29 cellular contexts compared by ENCODE assay signal in the genomic region with DNA sequence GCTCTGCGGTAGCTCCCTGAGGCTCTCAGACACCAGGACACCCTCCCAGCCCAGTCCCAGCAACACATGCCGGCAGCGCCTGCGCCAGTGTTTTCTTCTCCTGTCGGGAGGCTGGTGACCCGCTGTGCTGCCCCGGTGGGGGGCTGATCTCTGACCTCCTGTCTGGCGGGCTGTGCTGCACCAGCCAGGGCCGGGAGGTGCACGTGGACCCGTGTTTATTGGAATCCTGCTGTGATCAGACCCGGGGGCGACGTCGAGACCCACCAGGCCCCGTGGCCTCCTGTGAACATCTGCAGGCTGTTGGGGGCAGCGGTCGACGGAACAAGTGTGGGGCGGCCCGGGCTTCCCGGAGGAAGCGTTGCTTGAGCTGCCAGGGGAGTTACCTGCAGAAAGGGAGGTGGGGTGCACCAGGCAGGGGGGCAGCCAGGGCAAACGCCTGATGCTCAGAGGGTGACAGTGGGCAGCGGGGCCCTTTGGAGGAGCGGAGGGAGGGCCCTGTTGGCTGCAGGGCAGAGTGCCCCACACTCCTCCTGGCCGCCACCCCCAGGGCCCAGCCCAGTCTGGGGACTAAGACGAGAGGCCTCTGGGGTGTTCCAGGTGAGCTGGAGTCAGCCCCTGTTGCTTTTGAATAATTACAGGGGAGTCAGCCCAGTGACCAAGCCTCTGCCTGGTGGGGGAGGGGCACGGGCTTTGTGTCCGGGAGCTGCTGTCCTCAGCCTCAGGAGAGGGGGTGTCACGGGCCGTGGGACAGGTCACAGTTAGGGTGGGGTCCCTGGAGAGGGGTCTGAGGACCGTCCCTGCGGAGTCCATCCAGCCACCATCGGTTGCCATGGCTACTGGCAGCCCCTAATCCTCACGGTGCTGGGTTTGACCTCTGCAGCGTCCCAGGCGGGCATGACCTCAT. TPM values are rescaled to one million over a fixed set of nuclear protein-coding genes. Genes with fewer than 3 reads are reported as not detected.
DNase-seq lines count a peak whose midpoint lies in the region; ATAC-seq, FAIRE-seq and TF ChIP-seq lines count a peak whose summit lies in the region.
"Had no signal": no experiment of that assay in that cellular context is flagged by ENCODE, and none has a peak within 500 bp of the region (broad histone marks: within the 10 kb centered on the region; RNA-seq: fewer than 3 reads in every experiment).

No MANE protein-coding gene starts in this region.

- POLR2A ChIA-PET in H1 (lab: Charles Lee; ENCODE audit: partially characterized antibody) = interaction anchor here (0.6 kb wide), 1 partner anchor 89 kb away, joined by 4 read pairs; a partner anchor contains a TSS

- no peak overlapping the region for H2AFZ ChIP-seq in H1 (ENCODE audit: low read length)
- H2AFZ ChIP-seq in osteoblast (ENCODE audit: low read length) = no peak overlapping the region
- H2AFZ ChIP-seq: GM23248 had no signal

- peaks cover 7% of the 10 kb centered on the region; the same call in 1 of the 2 replicates for H3K23me2 ChIP-seq in H1 (ENCODE audit: low read depth, low read length)

- peaks cover 16% of the 10 kb centered on the region for H3K4me1 ChIP-seq in NT2/D1 (ENCODE audit: insufficient read depth, insufficient read length)
- H3K4me1 ChIP-seq in H1 (replicated peaks in 1 of 4; ENCODE audit: control insufficient read depth in 3 of 4, insufficient read depth in 4 of 4, low read length in 3 of 4) = peaks cover 0 to 22% (median 16%) of the 10 kb centered on the region in 4 experiments; a peak in 6 of 7 replicates
- H3K4me1 ChIP-seq in osteoblast (ENCODE audit: insufficient read depth, low read length) = no peaks in the 10 kb centered on the region

- H4K5ac ChIP-seq in H1 (ENCODE audit: insufficient read length, low read depth, low read length) = no peak overlapping the region

- no peak overlapping the region for H4K8ac ChIP-seq in H1 (ENCODE audit: extremely low read depth, insufficient read depth, low read length)

- 76% methylated on average over 29 of the region's 38 CpGs; no CpG with 5 or more reads in 1 of the 2 experiments for WGBS in H1 (ENCODE audit: extremely low coverage in 1 of 2, insufficient coverage in 1 of 2, insufficient read length in 1 of 2, insufficient replicate concordance in 2 of 2, low coverage in 1 of 2, low lambda C conversion rate in 2 of 2, missing lambda C conversion rate in 1 of 2), 2 experiments

- no peak for TF ChIP-seq RAD21 in H1 (IDR thresholded peaks at IDR 0.05 in 1 of 2, conservative IDR thresholded peaks at IDR 0.05 in 1 of 2; ENCODE audit: low read depth in 2 of 2, low read length in 2 of 2)

- no peak overlapping the region; the same call in 1 of the 2 replicates for H3K18ac ChIP-seq in H1 (ENCODE audit: extremely low read depth, low read length)

- H3K27ac ChIP-seq in H1 (ENCODE audit: low read depth, low read length) (no peak overlapping the region), osteoblast (ENCODE audit: low read depth, low read length) (no peak overlapping the region)
- H3K27ac ChIP-seq: BLaER1 treated with 17β-estradiol and CSF1 and Interleukin-3, amounts not matched to agents 10 nM and 100 nM; GM23248; SK-N-MC had no signal

- H2BK12ac ChIP-seq in H1 (ENCODE audit: low read depth, low read length) = 0 out of 2 replicates have a peak overlapping the region, but pooled peaks have one; percentile 43

- H2BK20ac ChIP-seq in H1 (ENCODE audit: low read length) = no peak overlapping the region

- H3K56ac ChIP-seq in H1 (replicated peaks; ENCODE audit: insufficient read length, low read depth, low read length) = no peak overlapping the region

- H3K79me1 ChIP-seq in H1 (ENCODE audit: low read depth, low read length) = no peaks in the 10 kb centered on the region

- H3K4me2 ChIP-seq in H1 (ENCODE audit: insufficient read depth in 1 of 2, low read depth in 2 of 2, low read length in 2 of 2) (no peak overlapping the region), osteoblast (ENCODE audit: insufficient read depth, low read length) (no peak overlapping the region)

- no peak overlapping the region for H3K4ac ChIP-seq in H1 (replicated peaks; ENCODE audit: insufficient read length, low read depth, low read length)

- H3K9me3 Mint-ChIP-seq in activated naive CD4-positive, alpha-beta T cell treated with anti-CD3 and anti-CD28 coated beads, Interleukin-2, amount 50 U/mL, for 72 hours = no peaks in the 10 kb centered on the region
- H3K9me3 Mint-ChIP-seq: CD4-positive, alpha-beta memory T cell; IgD-negative memory B cell had no signal

- H3K9ac ChIP-seq in NT2/D1 (ENCODE audit: insufficient read length, low read depth) (peak overlapping the region; percentile 21), H1 (replicated peaks in 1 of 4; ENCODE audit: extremely low read depth in 1 of 4, low read depth in 3 of 4, low read length in 3 of 4) (no peak overlapping the region)
- H3K9ac ChIP-seq: BLaER1 treated with 17β-estradiol and CSF1 and Interleukin-3, amounts not matched to agents 10 nM and 100 nM; GM23248 had no signal

- no peak overlapping the region for H2BK15ac ChIP-seq in H1 (ENCODE audit: low read length)

- DNase-seq in NCI-H345 (lab: John Stamatoyannopoulos, UW) (peak; percentile 28), NCI-H345 treated with DMSO at 0.1 percent for 48 hours (lab: John Stamatoyannopoulos, UW; ENCODE audit: unreplicated experiment) (no peak), NT2/D1 (ENCODE audit: low read depth, low spot score) (no peak), H1 (ENCODE audit: low read depth in 1 of 2, low spot score in 2 of 2) (no peak), retina (peak; percentile 58), erythroblast (lab: John Stamatoyannopoulos, UW) (no peak), osteoblast (ENCODE audit: insufficient read length, low spot score, missing footprints) (no peak)
- DNase-seq in activated naive CD4-positive, alpha-beta T cell treated with anti-CD3 and anti-CD28 coated beads, Interleukin-2, amount 50 U/mL, for 72 hours (ENCODE audit: low spot score in 2 of 2) = no peak
- DNase-seq: 8988T; Calu3; CD4-positive, alpha-beta memory T cell; DMS153; GM23248; Karpas-422; MV-4-11; NCI-H187; NCI-H2107; NCI-H524; NCI-H82; PC-3; RPMI8226; SHP77 treated with DMSO at 0.1 percent for 48 hours had no signal

- no peak for ATAC-seq in activated naive CD4-positive, alpha-beta T cell treated with anti-CD3 and anti-CD28 coated beads, Interleukin-2, amount 50 U/mL, for 72 hours
- ATAC-seq: HCT116, PC-3 had no signal

- H3K27ac Mint-ChIP-seq in activated naive CD4-positive, alpha-beta T cell treated with anti-CD3 and anti-CD28 coated beads, Interleukin-2, amount 50 U/mL, for 72 hours = no peak overlapping the region
- H3K27ac Mint-ChIP-seq: CD4-positive, alpha-beta memory T cell; IgD-negative memory B cell had no signal

- no peaks in the 10 kb centered on the region for H3K79me2 ChIP-seq in H1 (ENCODE audit: control insufficient read depth in 1 of 2, insufficient read depth in 2 of 2, low read length in 2 of 2)
- H3K79me2 ChIP-seq in osteoblast (ENCODE audit: insufficient read depth, low read length) = no peaks in the 10 kb centered on the region

- TF ChIP-seq CTCF in H1 (IDR thresholded peaks at IDR 0.05; ENCODE audit: control extremely low read depth in 1 of 3, insufficient read depth in 1 of 3, low read depth in 1 of 3, low read length in 3 of 3) (no peak), osteoblast (IDR thresholded peaks at IDR 0.05; ENCODE audit: extremely low read depth, low read depth, low read length) (no peak)

- no peak overlapping the region for H3K14ac ChIP-seq in H1 (ENCODE audit: insufficient read length)

- H3K4me3 ChIP-seq in NT2/D1 (ENCODE audit: insufficient read length, low read depth) = no peak overlapping the region
- H3K4me3 ChIP-seq in H1 (ENCODE audit: extremely low read depth in 1 of 4, insufficient read depth in 2 of 4, low read depth in 3 of 4, low read length in 4 of 4) = no peak overlapping the region
- no peak overlapping the region for H3K4me3 ChIP-seq in osteoblast (ENCODE audit: insufficient read depth, low read length)
- H3K4me3 ChIP-seq: BLaER1 treated with 17β-estradiol and CSF1 and Interleukin-3, amounts not matched to agents 10 nM and 100 nM; GM23248; SK-N-MC had no signal

- H2BK5ac ChIP-seq in H1 (ENCODE audit: low read depth, low read length) = peak overlapping the region; percentile 39; the same call in 1 of the 2 replicates

- H3K36me3 Mint-ChIP-seq in activated naive CD4-positive, alpha-beta T cell treated with anti-CD3 and anti-CD28 coated beads, Interleukin-2, amount 50 U/mL, for 72 hours = no peaks in the 10 kb centered on the region
- H3K36me3 Mint-ChIP-seq: CD4-positive, alpha-beta memory T cell; IgD-negative memory B cell had no signal

- CTCF ChIA-PET in H1 (lab: Charles Lee; ENCODE audit: partially characterized antibody) = interaction anchor here (1.6 to 4.9 kb wide), 3 partner anchors 12 to 126 kb away, joined by 4 to 29 read pairs (median 13); no protein-coding TSS in a partner anchor

- no peak for FAIRE-seq in H1 (lab: Jason Lieb, UNC)
- FAIRE-seq: GM12891 had no signal

- no peak for TF ChIP-seq EP300 in H1 (IDR thresholded peaks at IDR 0.05; ENCODE audit: borderline replicate concordance in 1 of 2, low read depth in 2 of 2, low read length in 2 of 2)

- no peaks in the 10 kb centered on the region for H3K9me3 ChIP-seq in NT2/D1 (ENCODE audit: insufficient read depth, low read length)
- H3K9me3 ChIP-seq in H1 (ENCODE audit: insufficient read depth in 2 of 2, low read depth in 1 of 2, low read length in 1 of 2) = no peaks in the 10 kb centered on the region
- H3K9me3 ChIP-seq in osteoblast (ENCODE audit: low read depth, low read length) = no peaks in the 10 kb centered on the region
- H3K9me3 ChIP-seq: BLaER1 treated with 17β-estradiol and CSF1 and Interleukin-3, amounts not matched to agents 10 nM and 100 nM had no signal

- TF ChIP-seq POLR2A in H1 (IDR thresholded peaks at IDR 0.05; ENCODE audit: control extremely low read depth in 1 of 2, low read depth in 2 of 2, low read length in 2 of 2) (no peak), erythroblast (IDR thresholded peaks at IDR 0.05; ENCODE audit: low read length) (no peak)

- H2AK5ac ChIP-seq in H1 (ENCODE audit: low read depth, low read length) = no peak overlapping the region

- no peak overlapping the region for H4K91ac ChIP-seq in H1 (replicated peaks; ENCODE audit: insufficient read length, low read length)

- H3K27me3 ChIP-seq in NT2/D1 (ENCODE audit: insufficient read depth, insufficient read length) (peaks cover 54% of the 10 kb centered on the region), H1 (replicated peaks in 1 of 4; ENCODE audit: control insufficient read depth in 3 of 4, extremely low read depth in 1 of 4, insufficient read depth in 3 of 4, low read length in 3 of 4) (peaks cover 2 to 16% (median 12%) of the 10 kb centered on the region in 4 experiments; a peak in 6 of 7 replicates), osteoblast (ENCODE audit: insufficient read depth, low read length) (peaks cover 20% of the 10 kb centered on the region)

- H4K20me1 ChIP-seq in H1 (replicated peaks in 1 of 2; ENCODE audit: control insufficient read depth in 1 of 2, insufficient read depth in 2 of 2, low read length in 2 of 2) (peaks cover 0 to 6% of the 10 kb centered on the region in 2 experiments), osteoblast (ENCODE audit: insufficient read depth, low read length) (no peaks in the 10 kb centered on the region)

- H3K23ac ChIP-seq in H1 (ENCODE audit: insufficient read length) = no peak overlapping the region

- no peaks in the 10 kb centered on the region for H3K36me3 ChIP-seq in NT2/D1 (ENCODE audit: insufficient read depth, insufficient read length, low read length)
- H3K36me3 ChIP-seq in H1 (ENCODE audit: control insufficient read depth in 2 of 4, insufficient read depth in 4 of 4, low read length in 3 of 4) = no peaks in the 10 kb centered on the region
- H3K36me3 ChIP-seq in osteoblast (ENCODE audit: insufficient read depth, low read length) = no peaks in the 10 kb centered on the region
- H3K36me3 ChIP-seq: BLaER1 treated with 17β-estradiol and CSF1 and Interleukin-3, amounts not matched to agents 10 nM and 100 nM had no signal

- H2BK120ac ChIP-seq in H1 (replicated peaks; ENCODE audit: low read depth, low read length) = no peak overlapping the region

RNA-seq across cellular contexts. Expression of a gene that starts 2.2 kb away (rescaled TPM):
- 0.31 and 0.56 TPM in 2 replicates for total RNA-seq in H1 (2021; fragmentation: NEBNext Ultra II Directional; extraction: Animal tissue kit (Norgen Biotek cat#: 25700))
- 0.60 and 0.61 TPM in 2 replicates for polyA plus RNA-seq in H1 (2011; rRNA removed)
- 0.69 TPM for polyA plus RNA-seq in H1 (2011; cell fraction: cytosol; rRNA removed)
- 1.4 TPM for polyA plus RNA-seq in H1 (2011; cell fraction: nucleus; rRNA removed)
- 0.27 to 0.40 TPM (median 0.28 TPM) in 3 of 4 replicates, not detected in the other for polyA plus RNA-seq in H1 (2012, experiment 1 of 2)
- 0.42 TPM for polyA plus RNA-seq in H1 (2012, experiment 2 of 2)
- polyA plus RNA-seq in H1 (2013, experiment 1 of 2) = 0.45 TPM
- 0.53 TPM for polyA plus RNA-seq in H1 (2013, experiment 2 of 2)
- 0.13 TPM in 1 of 2 replicates, not detected in the other for polyA minus RNA-seq in H1 (2011; rRNA and poly(A)+ RNA removed)
- polyA minus RNA-seq in H1 (2011; cell fraction: cytosol; rRNA and poly(A)+ RNA removed) = not detected
- polyA minus RNA-seq in H1 (2011; cell fraction: nucleus; rRNA and poly(A)+ RNA removed) = 0.80 TPM
- not detected for total RNA-seq in activated naive CD4-positive, alpha-beta T cell treated with anti-CD3 and anti-CD28 coated beads, Interleukin-2, amount 50 U/mL, for 72 hours
- not detected in 2 replicates for total RNA-seq in osteoblast
- total RNA-seq: Calu3; CD4-positive, alpha-beta memory T cell; G401; GM23248; M059J had no signal
- polyA plus RNA-seq: CD4-positive, alpha-beta memory T cell; GM23248; IgD-negative memory B cell had no signal

RNA-seq across cellular contexts. Expression of a gene that starts 25.7 kb away (rescaled TPM):
- not detected in 2 replicates for total RNA-seq in H1 (2021; fragmentation: NEBNext Ultra II Directional; extraction: Animal tissue kit (Norgen Biotek cat#: 25700))
- not detected in 2 replicates for polyA plus RNA-seq in H1 (2011; rRNA removed)
- polyA plus RNA-seq in H1 (2011; cell fraction: cytosol; rRNA removed) = not detected
- polyA plus RNA-seq in H1 (2011; cell fraction: nucleus; rRNA removed) = 0.06 TPM
- polyA plus RNA-seq in H1 (2012, experiment 1 of 2) = 0.19 TPM in 1 of 4 replicates, not detected in the others
- polyA plus RNA-seq in H1 (2012, experiment 2 of 2) = not detected
- polyA plus RNA-seq in H1 (2013, experiment 1 of 2) = not detected
- polyA plus RNA-seq in H1 (2013, experiment 2 of 2) = not detected
- not detected in 2 replicates for polyA minus RNA-seq in H1 (2011; rRNA and poly(A)+ RNA removed)
- polyA minus RNA-seq in H1 (2011; cell fraction: cytosol; rRNA and poly(A)+ RNA removed) = not detected
- not detected for polyA minus RNA-seq in H1 (2011; cell fraction: nucleus; rRNA and poly(A)+ RNA removed)
- not detected for total RNA-seq in activated naive CD4-positive, alpha-beta T cell treated with anti-CD3 and anti-CD28 coated beads, Interleukin-2, amount 50 U/mL, for 72 hours
- not detected in 2 replicates for total RNA-seq in osteoblast
- total RNA-seq: Calu3; CD4-positive, alpha-beta memory T cell; GM23248; M059J; PC-3 had no signal
- polyA plus RNA-seq: CD4-positive, alpha-beta memory T cell; GM23248; IgD-negative memory B cell had no signal

Comparison
In these comparisons a context has a peak if more than half of its experiments do, and no peak if none do; other contexts are left out.
1. DNase-seq: peak in NCI-H345 (single experiment) and retina (single experiment); none in NCI-H345 treated with DMSO at 0.1 percent for 48 hours (single experiment), NT2/D1 (single experiment), H1 (0 of 2), erythroblast (0 of 2), activated naive CD4-positive, alpha-beta T cell treated with anti-CD3 and anti-CD28 coated beads, Interleukin-2, amount 50 U/mL, for 72 hours (0 of 2) and osteoblast (single experiment).